In genomic region chr2:236629961-236630872, GRCh38 we compare ENCODE assay signal across 24 cellular contexts.
DNase-seq lines count a peak whose midpoint lies in the region; ATAC-seq and TF ChIP-seq lines count a peak whose summit lies in the region.
"Had no signal": no experiment of that assay in that cellular context is flagged by ENCODE, and none has a peak within 500 bp of the region (broad histone marks: within the 10 kb centered on the region; RNA-seq: fewer than 3 reads in every experiment).

No MANE protein-coding gene starts in this region.

- H3K27me3 Mint-ChIP-seq in nephron (ENCODE audit: low read depth), result peaks cover 45% of the 10 kb centered on the region
- peaks cover 7 to 17% of the 10 kb centered on the region in 2 donors for H3K27me3 Mint-ChIP-seq in CD8-positive, alpha-beta memory T cell

- H3K27ac Mint-ChIP-seq in nephron, result peak overlapping the region; percentile 66 to 76 (median 66)
- H3K27ac Mint-ChIP-seq in CD8-positive, alpha-beta memory T cell, result no peak overlapping the region
- H3K27ac Mint-ChIP-seq: activated naive CD4-positive, alpha-beta T cell treated with anti-CD3 and anti-CD28 coated beads, Interleukin-2, amount 10 ng/mL, durations not matched to agents 7 days and 5 days; T-helper 1 cell treated with Interleukin-12 subunit alpha and Interleukin-12 subunit beta and Interleukin-4 antibody, amounts not matched to agents 30 μg/mL and 1 μg/mL, for 36 hours had no signal

- ATAC-seq in GM21360 (IDR thresholded peaks at IDR 0.05; ENCODE audit: unreplicated experiment), result no peak
- ATAC-seq: GM12878, left colon, mucosa of descending colon had no signal

- no peaks in the 10 kb centered on the region for H3K9me3 ChIP-seq in CD8-positive, alpha-beta memory T cell (ENCODE audit: low read length)
- H3K9me3 ChIP-seq: BLaER1, mucosa of descending colon, thoracic aorta had no signal

- TF ChIP-seq CTCF in nephron (IDR thresholded peaks at IDR 0.05; ENCODE audit: unreplicated experiment in 3 of 3), result no peak

- peak overlapping the region; percentile 54 for H3K27ac ChIP-seq in cingulate gyrus (ENCODE audit: low read depth, low read length)
- H3K27ac ChIP-seq in CD8-positive, alpha-beta memory T cell (ENCODE audit: low read depth, low read length), result no peak overlapping the region
- H3K27ac ChIP-seq: BLaER1, HL-60, thoracic aorta had no signal

- no peaks in the 10 kb centered on the region for H3K36me3 ChIP-seq in CD8-positive, alpha-beta memory T cell (ENCODE audit: insufficient read depth, low read length)
- H3K36me3 ChIP-seq: BLaER1, thoracic aorta had no signal

- no peak overlapping the region for H3K4me3 Mint-ChIP-seq in nephron
- no peak overlapping the region for H3K4me3 Mint-ChIP-seq in CD8-positive, alpha-beta memory T cell
- H3K4me3 Mint-ChIP-seq: activated naive CD4-positive, alpha-beta T cell treated with anti-CD3 and anti-CD28 coated beads, Interleukin-2, amount 10 ng/mL, durations not matched to agents 7 days and 5 days; T-helper 1 cell treated with Interleukin-12 subunit alpha and Interleukin-12 subunit beta and Interleukin-4 antibody, amounts not matched to agents 30 μg/mL and 1 μg/mL, for 36 hours had no signal

- intact Hi-C loops in cardiac septum (cut with DNase I), result loop anchor here (5.0 kb wide), 1 partner anchor 48 kb away; no protein-coding TSS in a partner anchor

- no peak overlapping the region for H3K4me3 ChIP-seq in CD8-positive, alpha-beta memory T cell (ENCODE audit: low read length)
- H3K4me3 ChIP-seq: BLaER1, GM12878, mucosa of descending colon, smooth muscle cell had no signal

- H3K36me3 Mint-ChIP-seq in nephron (ENCODE audit: low read depth), result no peaks in the 10 kb centered on the region
- H3K36me3 Mint-ChIP-seq in CD8-positive, alpha-beta memory T cell, result no peaks in the 10 kb centered on the region
- H3K36me3 Mint-ChIP-seq: activated naive CD4-positive, alpha-beta T cell treated with anti-CD3 and anti-CD28 coated beads, Interleukin-2, amount 10 ng/mL, durations not matched to agents 7 days and 5 days had no signal

- POLR2A ChIA-PET in CD8-positive, alpha-beta memory T cell (lab: Charles Lee), result no interaction called here

- H3K4me1 Mint-ChIP-seq in nephron, result peaks cover 13% of the 10 kb centered on the region
- no peaks in the 10 kb centered on the region for H3K4me1 Mint-ChIP-seq in CD8-positive, alpha-beta memory T cell

- H3K4me1 ChIP-seq in CD8-positive, alpha-beta memory T cell (ENCODE audit: insufficient read depth, low read length), result no peaks in the 10 kb centered on the region

- DNase-seq in cardiac septum (ENCODE audit: low spot score) (peak; percentile 70), superior temporal gyrus (ENCODE audit: extremely low spot score) (peak; percentile 9), GM19238 (ENCODE audit: insufficient read length, low spot score) (no peak), GM19240 (ENCODE audit: insufficient read length, low spot score) (no peak)
- DNase-seq in CD8-positive, alpha-beta memory T cell, result no peak
- DNase-seq: activated CD4-positive, alpha-beta T cell treated with anti-CD3 and anti-CD28 coated beads for 4 hours; activated naive CD4-positive, alpha-beta T cell treated with anti-CD3 and anti-CD28 coated beads, Interleukin-2, amount 10 ng/mL, durations not matched to agents 7 days and 5 days; COR-L47; glutamatergic neuron; HCEC 1CT; left colon; mucosa of descending colon; NCI-H1092; NCI-H187 treated with DMSO at 0.1 percent for 48 hours; NCI-H69 had no signal

- CTCF ChIA-PET in CD8-positive, alpha-beta memory T cell (lab: Charles Lee), result no interaction called here

- H3K9me3 Mint-ChIP-seq in nephron, result no peaks in the 10 kb centered on the region
- no peaks in the 10 kb centered on the region for H3K9me3 Mint-ChIP-seq in CD8-positive, alpha-beta memory T cell
- H3K9me3 Mint-ChIP-seq: activated naive CD4-positive, alpha-beta T cell treated with anti-CD3 and anti-CD28 coated beads, Interleukin-2, amount 10 ng/mL, durations not matched to agents 7 days and 5 days; T-helper 1 cell treated with Interleukin-12 subunit alpha and Interleukin-12 subunit beta and Interleukin-4 antibody, amounts not matched to agents 30 μg/mL and 1 μg/mL, for 36 hours had no signal

- H3K27me3 ChIP-seq in CD8-positive, alpha-beta memory T cell (ENCODE audit: insufficient read depth, low read length, poor library complexity, severe bottlenecking), result no peaks in the 10 kb centered on the region
- H3K27me3 ChIP-seq: BLaER1 had no signal

Comparison
In these comparisons a context has a peak if more than half of its experiments do, and no peak if none do; other contexts are left out.
1. DNase-seq: peak in cardiac septum (single experiment) and superior temporal gyrus (single experiment); none in CD8-positive, alpha-beta memory T cell (0 of 5), GM19238 (single experiment) and GM19240 (single experiment).
2. H3K27ac Mint-ChIP-seq: peak in nephron (3 of 3); none in CD8-positive, alpha-beta memory T cell (0 of 8).